ENCODE assay signal across 11 cellular contexts in genomic region chr9:121748080-121748479, GRCh38.
DNase-seq lines count a peak whose midpoint lies in the region; ATAC-seq and TF ChIP-seq lines count a peak whose summit lies in the region.
"Had no signal": no experiment of that assay in that cellular context is flagged by ENCODE, and none has a peak within 500 bp of the region (broad histone marks: within the 10 kb centered on the region; RNA-seq: fewer than 3 reads in every experiment).

No MANE protein-coding gene starts in this region.

- no peaks in the 10 kb centered on the region for H3K36me3 Mint-ChIP-seq in activated CD8-positive, alpha-beta memory T cell treated with anti-CD3 and anti-CD28 coated beads, Interleukin-2, amount 10 ng/mL, durations not matched to agents 7 days and 5 days
- H3K36me3 Mint-ChIP-seq in activated naive CD8-positive, alpha-beta T cell treated with anti-CD3 and anti-CD28 coated beads, Interleukin-2, amount 50 U/mL, for 24 hours (ENCODE audit: low read depth): no peaks in the 10 kb centered on the region

- H3K9ac ChIP-seq in mucosa of rectum (ENCODE audit: low read depth in 1 of 2, low read length in 2 of 2): no peak overlapping the region

- H3K4me3 Mint-ChIP-seq in activated CD8-positive, alpha-beta memory T cell treated with anti-CD3 and anti-CD28 coated beads, Interleukin-2, amount 10 ng/mL, durations not matched to agents 7 days and 5 days: no peak overlapping the region
- H3K4me3 Mint-ChIP-seq in activated naive CD8-positive, alpha-beta T cell treated with anti-CD3 and anti-CD28 coated beads, Interleukin-2, amount 50 U/mL, for 24 hours: no peak overlapping the region

- H3K4me1 Mint-ChIP-seq in activated CD8-positive, alpha-beta memory T cell treated with anti-CD3 and anti-CD28 coated beads, Interleukin-2, amount 10 ng/mL, durations not matched to agents 7 days and 5 days: peaks cover 15% of the 10 kb centered on the region
- H3K4me1 Mint-ChIP-seq in activated naive CD8-positive, alpha-beta T cell treated with anti-CD3 and anti-CD28 coated beads, Interleukin-2, amount 50 U/mL, for 24 hours: peaks cover 11% of the 10 kb centered on the region

- no peak for TF ChIP-seq CTCF in testis (IDR thresholded peaks at IDR 0.05)

- TF ChIP-seq POLR2A in testis (IDR thresholded peaks at IDR 0.05): no peak

- H3K9me3 ChIP-seq in mucosa of rectum (ENCODE audit: control insufficient read depth in 2 of 2, low read length in 2 of 2) (no peaks in the 10 kb centered on the region), testis (no peaks in the 10 kb centered on the region), HAP-1 (no peaks in the 10 kb centered on the region)

- no peaks in the 10 kb centered on the region for H3K27me3 Mint-ChIP-seq in activated CD8-positive, alpha-beta memory T cell treated with anti-CD3 and anti-CD28 coated beads, Interleukin-2, amount 10 ng/mL, durations not matched to agents 7 days and 5 days
- no peaks in the 10 kb centered on the region for H3K27me3 Mint-ChIP-seq in activated naive CD8-positive, alpha-beta T cell treated with anti-CD3 and anti-CD28 coated beads, Interleukin-2, amount 50 U/mL, for 24 hours

- CTCF ChIA-PET in activated CD8-positive, alpha-beta memory T cell treated with anti-CD3 and anti-CD28 coated beads, Interleukin-2, amount 10 ng/mL, durations not matched to agents 7 days and 5 days (lab: Charles Lee): interaction anchor here (0.9 to 2.0 kb wide), 7 partner anchors 9 to 348 kb away, joined by 3 to 6 read pairs (median 3); no protein-coding TSS in a partner anchor

- peak; percentile 57 for DNase-seq in activated CD8-positive, alpha-beta memory T cell treated with anti-CD3 and anti-CD28 coated beads, Interleukin-2, amount 10 ng/mL, durations not matched to agents 7 days and 5 days
- no peak for DNase-seq in activated CD8-positive, alpha-beta memory T cell treated with anti-CD3 and anti-CD28 coated beads, Interleukin-2, amount 50 U/mL, for 4 hours
- no peak for DNase-seq in activated naive CD8-positive, alpha-beta T cell treated with anti-CD3 and anti-CD28 coated beads, Interleukin-2, amount 50 U/mL, for 24 hours
- DNase-seq in testis: no peak
- no peak for DNase-seq in activated CD4-positive, CD25-positive, alpha-beta regulatory T cell (lab: John Stamatoyannopoulos, UW)
- no peak for DNase-seq in stimulated activated CD4-positive, alpha-beta T cell treated with anti-CD3 and anti-CD28 coated beads, Interleukin-1b, Interleukin-23, amount 100 ng/mL, for 48 hours
- DNase-seq in HAP-1 (ENCODE audit: low spot score in 2 of 2): no peak
- DNase-seq: activated gamma-delta T cell; NK-92 treated with Interleukin-12 subunit alpha and Interleukin-12 subunit beta, amount 100 ng/mL, for 24 hours; posterior cingulate gyrus had no signal

- peak; percentile 59 for ATAC-seq in activated CD8-positive, alpha-beta memory T cell treated with anti-CD3 and anti-CD28 coated beads, Interleukin-2, amount 10 ng/mL, durations not matched to agents 7 days and 5 days
- peak; percentile 9 for ATAC-seq in activated naive CD8-positive, alpha-beta T cell treated with anti-CD3 and anti-CD28 coated beads, Interleukin-2, amount 50 U/mL, for 24 hours

- peaks cover 14 to 15% of the 10 kb centered on the region in 2 donors for H3K36me3 ChIP-seq in mucosa of rectum (ENCODE audit: control insufficient read depth in 2 of 2, insufficient read depth in 2 of 2, low read length in 2 of 2)
- H3K36me3 ChIP-seq in testis (ENCODE audit: low read depth, missing control alignments): no peaks in the 10 kb centered on the region
- no peaks in the 10 kb centered on the region for H3K36me3 ChIP-seq in HAP-1 (replicated peaks)

- WGBS in testis, 2 donors: 42 to 54% methylated on average over 4 to 7 of the region's 7 CpGs

- H3K4me3 ChIP-seq in mucosa of rectum (ENCODE audit: low read length in 2 of 2): no peak overlapping the region
- no peak overlapping the region for H3K4me3 ChIP-seq in testis
- H3K4me3 ChIP-seq in HAP-1: no peak overlapping the region

- H3K4me1 ChIP-seq in mucosa of rectum (ENCODE audit: control insufficient read depth in 2 of 2, insufficient read depth in 2 of 2, low read length in 2 of 2): peaks cover 27 to 42% of the 10 kb centered on the region in 2 donors
- H3K4me1 ChIP-seq in testis: peaks cover 82% of the 10 kb centered on the region
- peaks cover 11% of the 10 kb centered on the region for H3K4me1 ChIP-seq in HAP-1

- no peaks in the 10 kb centered on the region for H3K27me3 ChIP-seq in mucosa of rectum (ENCODE audit: control insufficient read depth in 2 of 2, insufficient read depth in 2 of 2, low read length in 2 of 2)
- H3K27me3 ChIP-seq in testis: no peaks in the 10 kb centered on the region
- H3K27me3 ChIP-seq in HAP-1 (ENCODE audit: low read depth): no peaks in the 10 kb centered on the region

- peak overlapping the region; percentile 87 for H3K27ac Mint-ChIP-seq in activated CD8-positive, alpha-beta memory T cell treated with anti-CD3 and anti-CD28 coated beads, Interleukin-2, amount 10 ng/mL, durations not matched to agents 7 days and 5 days
- no peak overlapping the region for H3K27ac Mint-ChIP-seq in activated naive CD8-positive, alpha-beta T cell treated with anti-CD3 and anti-CD28 coated beads, Interleukin-2, amount 50 U/mL, for 24 hours

- H3K9me3 Mint-ChIP-seq in activated CD8-positive, alpha-beta memory T cell treated with anti-CD3 and anti-CD28 coated beads, Interleukin-2, amount 10 ng/mL, durations not matched to agents 7 days and 5 days (ENCODE audit: low read depth): no peaks in the 10 kb centered on the region
- no peaks in the 10 kb centered on the region for H3K9me3 Mint-ChIP-seq in activated naive CD8-positive, alpha-beta T cell treated with anti-CD3 and anti-CD28 coated beads, Interleukin-2, amount 50 U/mL, for 24 hours

- in situ Hi-C loops in HAP-1 (cut with MboI; ENCODE audit: low sequenced_read_pairs): no loop called here

- H3K27ac ChIP-seq in mucosa of rectum (ENCODE audit: low read depth in 2 of 2, low read length in 2 of 2) (peak overlapping the region; percentile 3 to 49), testis (peak overlapping the region; percentile 57 to 95)

- intact Hi-C loops in testis (cut with DNase I; ENCODE audit: low total_unique reads): no loop called here
